8 cellular contexts compared by ENCODE assay signal in the genomic region with DNA sequence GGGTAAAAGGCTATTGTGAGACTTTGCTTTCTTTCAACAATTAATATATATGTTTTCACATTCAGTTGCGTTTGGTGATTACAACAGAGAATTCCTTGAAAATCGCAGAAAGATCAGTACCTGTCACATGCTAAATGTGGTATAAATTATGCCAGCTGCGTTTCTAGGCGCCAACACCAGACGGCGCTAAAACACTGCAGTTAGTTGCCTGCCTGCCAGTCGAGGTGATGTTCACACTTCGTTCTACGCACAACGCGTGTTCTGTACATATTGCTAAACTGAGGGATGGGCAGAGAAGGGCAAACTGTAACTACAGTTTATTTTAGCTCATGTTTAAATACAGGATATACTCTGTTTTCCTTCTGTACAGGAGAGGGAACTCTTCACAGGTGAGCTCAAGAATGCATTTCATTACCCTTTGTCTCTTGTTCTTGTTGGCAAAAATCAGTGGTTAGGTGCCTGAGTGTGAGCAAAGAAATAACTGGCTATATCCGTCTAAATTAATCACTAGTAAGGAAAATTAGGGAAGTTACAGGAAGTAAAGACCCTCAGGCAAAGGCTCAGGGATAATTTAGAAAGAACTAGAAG.
DNase-seq lines count a peak whose midpoint lies in the region; ATAC-seq, FAIRE-seq and TF ChIP-seq lines count a peak whose summit lies in the region.

No MANE protein-coding gene starts in this region.

- no peaks in the 10 kb centered on the region for H4K20me1 ChIP-seq in endothelial cell of umbilical vein (replicated peaks; ENCODE audit: control insufficient read depth, extremely low read depth, insufficient read depth, low read length)

- peak; percentile 32 for DNase-seq in activated T-cell treated with anti-CD3 and anti-CD28 coated beads, Interleukin-2, amount 50 U/mL, for 24 hours
- no peak for DNase-seq in activated T-cell treated with anti-CD3 and anti-CD28 coated beads, Interleukin-2, amount 50 U/mL, for 4 hours
- DNase-seq in HK-2 (ENCODE audit: unreplicated experiment) (peak; percentile 29), SJCRH30 (peak; percentile 37 to 58), endothelial cell of umbilical vein (ENCODE audit: low read depth, low spot score) (peak; percentile 33), mucosa of gallbladder (ENCODE audit: low spot score) (peak; percentile 60), GOT3 (lab: John Stamatoyannopoulos, UW) (no peak)

- peak; percentile 74 to 92 for TF ChIP-seq CTCF in endothelial cell of umbilical vein (IDR thresholded peaks at IDR 0.05; ENCODE audit: extremely low read depth in 1 of 2, insufficient read depth in 1 of 2, low read depth in 1 of 2, low read length in 2 of 2)

- H2AFZ ChIP-seq in endothelial cell of umbilical vein (ENCODE audit: low read depth, low read length) = peak overlapping the region; percentile 42

- no peaks in the 10 kb centered on the region for H3K9me3 Mint-ChIP-seq in activated T-cell treated with anti-CD3 and anti-CD28 coated beads, Interleukin-2, amount 50 U/mL, for 24 hours
- no peaks in the 10 kb centered on the region for H3K9me3 Mint-ChIP-seq in activated T-cell treated with anti-CD3 and anti-CD28 coated beads, Interleukin-2, amount 50 U/mL, for 4 hours

- CTCF ChIA-PET in endothelial cell of umbilical vein (lab: Charles Lee) = interaction anchor here (0.6 to 3.0 kb wide), 21 partner anchors 9 to 283 kb away, joined by 3 to 18 read pairs (median 3); no protein-coding TSS in a partner anchor

- no peak overlapping the region for H3K4me3 ChIP-seq in SJCRH30
- no peak overlapping the region for H3K4me3 ChIP-seq in endothelial cell of umbilical vein (replicated peaks in 1 of 3; ENCODE audit: insufficient read depth in 1 of 3, low read depth in 1 of 3, low read length in 3 of 3)

- no peak overlapping the region for H3K9ac ChIP-seq in endothelial cell of umbilical vein (replicated peaks; ENCODE audit: extremely low read depth, insufficient read depth, low read length)

- no peaks in the 10 kb centered on the region for H3K27me3 Mint-ChIP-seq in activated T-cell treated with anti-CD3 and anti-CD28 coated beads, Interleukin-2, amount 50 U/mL, for 24 hours
- H3K27me3 Mint-ChIP-seq in activated T-cell treated with anti-CD3 and anti-CD28 coated beads, Interleukin-2, amount 50 U/mL, for 4 hours (ENCODE audit: low read depth) = no peaks in the 10 kb centered on the region

- dilution Hi-C loops in endothelial cell of umbilical vein (cut with MboI; ENCODE audit: extremely low pct_ligation_motif_present, low sequenced_read_pairs) = no loop called here

- H3K4me3 Mint-ChIP-seq in activated T-cell treated with anti-CD3 and anti-CD28 coated beads, Interleukin-2, amount 50 U/mL, for 24 hours = no peak overlapping the region
- H3K4me3 Mint-ChIP-seq in activated T-cell treated with anti-CD3 and anti-CD28 coated beads, Interleukin-2, amount 50 U/mL, for 4 hours = no peak overlapping the region

- no peaks in the 10 kb centered on the region for H3K27me3 ChIP-seq in SJCRH30
- peaks cover 0 to 3% of the 10 kb centered on the region in 2 experiments for H3K27me3 ChIP-seq in endothelial cell of umbilical vein (ENCODE audit: control insufficient read depth in 2 of 2, insufficient read depth in 2 of 2, low read length in 2 of 2)

- no peaks in the 10 kb centered on the region for H3K36me3 ChIP-seq in SJCRH30
- no peaks in the 10 kb centered on the region for H3K36me3 ChIP-seq in endothelial cell of umbilical vein (ENCODE audit: control insufficient read depth in 2 of 2, extremely low read depth in 1 of 2, insufficient read depth in 2 of 2, low read length in 2 of 2)

- no peak for TF ChIP-seq POLR2A in endothelial cell of umbilical vein (IDR thresholded peaks at IDR 0.05; ENCODE audit: low read depth, low read length)

- no TSS peak for BruUV-seq in endothelial cell of umbilical vein (replicated peaks; lab: Mats Ljungman, UMichigan)

- POLR2A ChIA-PET in endothelial cell of umbilical vein (lab: Charles Lee) = no interaction called here

- no peaks in the 10 kb centered on the region for H3K4me1 Mint-ChIP-seq in activated T-cell treated with anti-CD3 and anti-CD28 coated beads, Interleukin-2, amount 50 U/mL, for 24 hours (ENCODE audit: low read depth)
- no peaks in the 10 kb centered on the region for H3K4me1 Mint-ChIP-seq in activated T-cell treated with anti-CD3 and anti-CD28 coated beads, Interleukin-2, amount 50 U/mL, for 4 hours (ENCODE audit: low read depth)

- no peak for ATAC-seq in activated T-cell treated with anti-CD3 and anti-CD28 coated beads, Interleukin-2, amount 50 U/mL, for 4 hours
- no peak for ATAC-seq in HG02884 (IDR thresholded peaks at IDR 0.05; ENCODE audit: unreplicated experiment)

- no peaks in the 10 kb centered on the region for H3K4me1 ChIP-seq in SJCRH30
- no peaks in the 10 kb centered on the region for H3K4me1 ChIP-seq in endothelial cell of umbilical vein (ENCODE audit: control insufficient read depth, extremely low read depth, insufficient read depth, low read length)

- intact Hi-C loops in endothelial cell of umbilical vein (cut with micrococcal nuclease) = loop anchor here (1.0 to 2.0 kb wide), 4 partner anchors 81 to 281 kb away; partner anchors contain the start of gene RGS17

- no peak overlapping the region for H3K4me2 ChIP-seq in endothelial cell of umbilical vein (ENCODE audit: insufficient read depth, low read length)

- peak; percentile 40 for FAIRE-seq in endothelial cell of umbilical vein (lab: Jason Lieb, UNC)

- H3K27ac Mint-ChIP-seq in activated T-cell treated with anti-CD3 and anti-CD28 coated beads, Interleukin-2, amount 50 U/mL, for 24 hours = no peak overlapping the region

- H3K9me3 ChIP-seq in SJCRH30 (replicated peaks) (no peaks in the 10 kb centered on the region), endothelial cell of umbilical vein (replicated peaks; ENCODE audit: control insufficient read depth, insufficient read depth, low read length) (no peaks in the 10 kb centered on the region)

- H3K27ac ChIP-seq in SJCRH30 = no peak overlapping the region
- H3K27ac ChIP-seq in endothelial cell of umbilical vein (ENCODE audit: insufficient read depth, low read depth, low read length) = no peak overlapping the region

- no peaks in the 10 kb centered on the region for H3K79me2 ChIP-seq in endothelial cell of umbilical vein (ENCODE audit: control insufficient read depth, insufficient read depth, low read length)

- no peaks in the 10 kb centered on the region for H3K9me1 ChIP-seq in endothelial cell of umbilical vein (replicated peaks; ENCODE audit: control insufficient read depth, extremely low read depth, insufficient read depth, low read length)

- H3K36me3 Mint-ChIP-seq in activated T-cell treated with anti-CD3 and anti-CD28 coated beads, Interleukin-2, amount 50 U/mL, for 24 hours (ENCODE audit: low read depth) = no peaks in the 10 kb centered on the region
- no peaks in the 10 kb centered on the region for H3K36me3 Mint-ChIP-seq in activated T-cell treated with anti-CD3 and anti-CD28 coated beads, Interleukin-2, amount 50 U/mL, for 4 hours (ENCODE audit: insufficient read depth)

TF ChIP-seq in endothelial cell of umbilical vein, 7 proteins besides CTCF, POLR2A, EP300 and RAD21:
- TF ChIP-seq EZH2 (IDR thresholded peaks at IDR 0.05; ENCODE audit: borderline replicate concordance, low read depth, low read length, severe bottlenecking) = no peak
- TF ChIP-seq MAX (IDR thresholded peaks at IDR 0.05; ENCODE audit: insufficient read depth, insufficient read length) = no peak
- no peak for TF ChIP-seq MYC (IDR thresholded peaks at IDR 0.05; ENCODE audit: low read depth, low read length)
- TF ChIP-seq JUN (IDR thresholded peaks at IDR 0.05; ENCODE audit: borderline replicate concordance, insufficient read depth, insufficient read length, low read depth) = no peak
- TF ChIP-seq GATA2 (IDR thresholded peaks at IDR 0.05; ENCODE audit: insufficient read depth, insufficient read length, low read depth, low read length) = no peak

Comparison
In these comparisons a context has a peak if more than half of its experiments do, and no peak if none do; other contexts are left out.
1. DNase-seq: peak in activated T-cell treated with anti-CD3 and anti-CD28 coated beads, Interleukin-2, amount 50 U/mL, for 24 hours (single experiment), HK-2 (single experiment), SJCRH30 (2 of 2), endothelial cell of umbilical vein (single experiment) and mucosa of gallbladder (single experiment); none in activated T-cell treated with anti-CD3 and anti-CD28 coated beads, Interleukin-2, amount 50 U/mL, for 4 hours (single experiment) and GOT3 (single experiment).